1 cellular context compared by ENCODE assay signal in the genomic region with DNA sequence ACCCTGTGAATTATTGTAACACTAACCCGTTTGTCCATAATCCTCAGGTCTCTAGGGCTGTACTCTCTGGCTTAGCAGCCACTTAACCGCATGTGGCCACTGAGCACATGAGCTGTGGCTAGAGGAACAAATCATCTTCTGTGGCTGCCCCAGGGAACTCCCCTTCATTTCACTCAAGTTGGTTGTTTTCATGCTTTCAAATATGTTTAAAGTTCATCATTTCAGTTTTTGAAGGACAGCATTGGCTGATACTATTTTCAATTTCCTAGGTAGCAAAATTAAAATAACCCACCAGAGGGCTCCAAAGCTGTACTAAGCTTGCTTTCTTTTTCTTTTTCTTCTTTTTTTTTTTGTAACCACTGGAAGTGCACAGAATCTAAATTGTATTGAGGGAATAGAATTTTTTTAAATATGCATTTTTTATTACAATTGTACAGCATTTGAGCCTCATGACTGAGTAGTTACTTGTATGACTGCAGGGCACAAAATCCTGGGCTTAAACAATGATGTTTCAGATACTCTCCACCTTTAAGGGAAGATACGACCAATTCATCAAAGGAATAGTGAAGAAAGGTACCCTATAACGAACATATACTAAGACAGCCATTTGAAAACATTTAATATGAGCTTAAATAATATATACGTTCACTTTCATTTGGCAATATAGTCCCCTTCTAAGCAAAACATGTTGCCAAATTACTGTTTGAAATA.
TF ChIP-seq lines count a peak whose summit lies in the region.

No MANE protein-coding gene starts in this region.

TF ChIP-seq in GM23338, 12 proteins besides CTCF, POLR2A, EP300 and RAD21 (continued from another document):
- TF ChIP-seq, protein P1, sequence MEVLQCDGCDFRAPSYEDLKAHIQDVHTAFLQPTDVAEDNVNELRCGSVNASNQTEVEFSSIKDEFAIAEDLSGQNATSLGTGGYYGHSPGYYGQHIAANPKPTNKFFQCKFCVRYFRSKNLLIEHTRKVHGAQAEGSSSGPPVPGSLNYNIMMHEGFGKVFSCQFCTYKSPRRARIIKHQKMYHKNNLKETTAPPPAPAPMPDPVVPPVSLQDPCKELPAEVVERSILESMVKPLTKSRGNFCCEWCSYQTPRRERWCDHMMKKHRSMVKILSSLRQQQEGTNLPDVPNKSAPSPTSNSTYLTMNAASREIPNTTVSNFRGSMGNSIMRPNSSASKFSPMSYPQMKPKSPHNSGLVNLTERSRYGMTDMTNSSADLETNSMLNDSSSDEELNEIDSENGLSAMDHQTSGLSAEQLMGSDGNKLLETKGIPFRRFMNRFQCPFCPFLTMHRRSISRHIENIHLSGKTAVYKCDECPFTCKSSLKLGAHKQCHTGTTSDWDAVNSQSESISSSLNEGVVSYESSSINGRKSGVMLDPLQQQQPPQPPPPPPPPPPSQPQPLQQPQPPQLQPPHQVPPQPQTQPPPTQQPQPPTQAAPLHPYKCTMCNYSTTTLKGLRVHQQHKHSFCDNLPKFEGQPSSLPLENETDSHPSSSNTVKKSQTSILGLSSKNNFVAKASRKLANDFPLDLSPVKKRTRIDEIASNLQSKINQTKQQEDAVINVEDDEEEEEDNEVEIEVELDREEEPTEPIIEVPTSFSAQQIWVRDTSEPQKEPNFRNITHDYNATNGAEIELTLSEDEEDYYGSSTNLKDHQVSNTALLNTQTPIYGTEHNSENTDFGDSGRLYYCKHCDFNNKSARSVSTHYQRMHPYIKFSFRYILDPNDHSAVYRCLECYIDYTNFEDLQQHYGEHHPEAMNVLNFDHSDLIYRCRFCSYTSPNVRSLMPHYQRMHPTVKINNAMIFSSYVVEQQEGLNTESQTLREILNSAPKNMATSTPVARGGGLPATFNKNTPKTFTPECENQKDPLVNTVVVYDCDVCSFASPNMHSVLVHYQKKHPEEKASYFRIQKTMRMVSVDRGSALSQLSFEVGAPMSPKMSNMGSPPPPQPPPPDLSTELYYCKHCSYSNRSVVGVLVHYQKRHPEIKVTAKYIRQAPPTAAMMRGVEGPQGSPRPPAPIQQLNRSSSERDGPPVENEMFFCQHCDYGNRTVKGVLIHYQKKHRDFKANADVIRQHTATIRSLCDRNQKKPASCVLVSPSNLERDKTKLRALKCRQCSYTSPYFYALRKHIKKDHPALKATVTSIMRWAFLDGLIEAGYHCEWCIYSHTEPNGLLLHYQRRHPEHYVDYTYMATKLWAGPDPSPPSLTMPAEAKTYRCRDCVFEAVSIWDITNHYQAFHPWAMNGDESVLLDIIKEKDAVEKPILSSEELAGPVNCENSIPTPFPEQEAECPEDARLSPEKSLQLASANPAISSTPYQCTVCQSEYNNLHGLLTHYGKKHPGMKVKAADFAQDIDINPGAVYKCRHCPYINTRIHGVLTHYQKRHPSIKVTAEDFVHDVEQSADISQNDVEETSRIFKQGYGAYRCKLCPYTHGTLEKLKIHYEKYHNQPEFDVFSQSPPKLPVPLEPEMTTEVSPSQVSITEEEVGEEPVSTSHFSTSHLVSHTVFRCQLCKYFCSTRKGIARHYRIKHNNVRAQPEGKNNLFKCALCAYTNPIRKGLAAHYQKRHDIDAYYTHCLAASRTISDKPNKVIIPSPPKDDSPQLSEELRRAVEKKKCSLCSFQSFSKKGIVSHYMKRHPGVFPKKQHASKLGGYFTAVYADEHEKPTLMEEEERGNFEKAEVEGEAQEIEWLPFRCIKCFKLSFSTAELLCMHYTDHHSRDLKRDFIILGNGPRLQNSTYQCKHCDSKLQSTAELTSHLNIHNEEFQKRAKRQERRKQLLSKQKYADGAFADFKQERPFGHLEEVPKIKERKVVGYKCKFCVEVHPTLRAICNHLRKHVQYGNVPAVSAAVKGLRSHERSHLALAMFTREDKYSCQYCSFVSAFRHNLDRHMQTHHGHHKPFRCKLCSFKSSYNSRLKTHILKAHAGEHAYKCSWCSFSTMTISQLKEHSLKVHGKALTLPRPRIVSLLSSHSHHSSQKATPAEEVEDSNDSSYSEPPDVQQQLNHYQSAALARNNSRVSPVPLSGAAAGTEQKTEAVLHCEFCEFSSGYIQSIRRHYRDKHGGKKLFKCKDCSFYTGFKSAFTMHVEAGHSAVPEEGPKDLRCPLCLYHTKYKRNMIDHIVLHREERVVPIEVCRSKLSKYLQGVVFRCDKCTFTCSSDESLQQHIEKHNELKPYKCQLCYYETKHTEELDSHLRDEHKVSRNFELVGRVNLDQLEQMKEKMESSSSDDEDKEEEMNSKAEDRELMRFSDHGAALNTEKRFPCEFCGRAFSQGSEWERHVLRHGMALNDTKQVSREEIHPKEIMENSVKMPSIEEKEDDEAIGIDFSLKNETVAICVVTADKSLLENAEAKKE (CRISPR knock-in tag; IDR thresholded peaks at IDR 0.05), result no peak
- no peak for TF ChIP-seq NANOG (IDR thresholded peaks at IDR 0.05; ENCODE audit: borderline replicate concordance)
- TF ChIP-seq STAT1 (IDR thresholded peaks at IDR 0.05; ENCODE audit: unreplicated experiment), result no peak
